Comparison of ENCODE assay signal across 1 cellular context in the genomic region with DNA sequence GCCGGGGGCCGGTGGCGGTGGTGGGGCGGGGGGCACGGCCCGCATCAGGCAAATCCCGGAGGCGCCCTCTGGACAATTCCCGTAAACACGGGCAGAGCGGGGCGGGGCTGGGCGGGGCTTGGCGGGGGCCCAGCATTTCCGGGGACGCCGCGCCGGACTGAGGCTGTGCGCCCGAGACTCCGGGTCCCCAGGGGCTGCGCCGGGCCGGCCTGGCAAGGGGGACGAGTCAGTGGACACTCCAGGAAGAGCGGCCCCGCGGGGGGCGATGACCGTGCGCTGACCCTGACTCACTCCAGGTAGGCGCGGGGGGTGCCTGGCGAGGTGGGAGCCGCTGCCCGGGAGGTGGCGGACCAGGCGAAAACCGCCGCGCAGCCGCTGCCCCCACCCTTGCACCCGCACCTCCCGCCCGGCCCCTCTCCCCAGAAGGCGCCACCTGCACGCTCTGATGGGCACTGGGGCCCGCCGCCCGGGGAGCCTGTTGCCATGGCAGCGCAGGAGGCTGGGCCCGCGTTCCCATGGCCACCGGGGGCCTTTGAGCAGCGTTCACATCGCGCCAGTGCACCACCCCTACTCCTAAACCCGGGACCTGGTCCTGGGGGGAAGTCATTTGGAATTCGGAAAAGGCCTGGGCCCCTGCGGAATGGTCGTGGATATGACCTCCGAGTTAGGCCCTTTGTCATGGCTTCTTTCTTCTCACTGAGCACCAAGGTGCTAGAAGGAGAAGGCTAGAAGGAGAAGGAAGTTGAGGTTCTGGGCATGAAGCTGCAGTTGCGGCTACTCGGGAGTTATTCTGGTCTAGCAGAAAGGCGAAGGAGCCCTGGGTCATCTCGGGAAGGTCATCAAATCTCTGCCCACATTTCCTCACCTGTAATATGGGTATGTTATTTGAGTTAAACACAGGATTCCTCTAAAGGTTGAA.
TF ChIP-seq lines count a peak whose summit lies in the region.

No MANE protein-coding gene starts in this region.

TF ChIP-seq in K562, 482 proteins besides CTCF, POLR2A, EP300 and RAD21 (continued from another document and continues in another):
- TF ChIP-seq NCOA2 (IDR thresholded peaks at IDR 0.05; ENCODE audit: partially characterized antibody in 2 of 2) = no peak
- TF ChIP-seq MCM2 (IDR thresholded peaks at IDR 0.05; ENCODE audit: low read depth) = no peak
- no peak for TF ChIP-seq MCM5 (IDR thresholded peaks at IDR 0.05; ENCODE audit: low read depth)
- TF ChIP-seq, protein P1, sequence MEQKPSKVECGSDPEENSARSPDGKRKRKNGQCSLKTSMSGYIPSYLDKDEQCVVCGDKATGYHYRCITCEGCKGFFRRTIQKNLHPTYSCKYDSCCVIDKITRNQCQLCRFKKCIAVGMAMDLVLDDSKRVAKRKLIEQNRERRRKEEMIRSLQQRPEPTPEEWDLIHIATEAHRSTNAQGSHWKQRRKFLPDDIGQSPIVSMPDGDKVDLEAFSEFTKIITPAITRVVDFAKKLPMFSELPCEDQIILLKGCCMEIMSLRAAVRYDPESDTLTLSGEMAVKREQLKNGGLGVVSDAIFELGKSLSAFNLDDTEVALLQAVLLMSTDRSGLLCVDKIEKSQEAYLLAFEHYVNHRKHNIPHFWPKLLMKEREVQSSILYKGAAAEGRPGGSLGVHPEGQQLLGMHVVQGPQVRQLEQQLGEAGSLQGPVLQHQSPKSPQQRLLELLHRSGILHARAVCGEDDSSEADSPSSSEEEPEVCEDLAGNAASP (IDR thresholded peaks at IDR 0.05) = no peak
- TF ChIP-seq EZH2 (IDR thresholded peaks at IDR 0.05; ENCODE audit: borderline replicate concordance, low read depth, low read length) = no peak
- no peak for TF ChIP-seq CBX5 (IDR thresholded peaks at IDR 0.05; ENCODE audit: borderline replicate concordance, low read depth)
- TF ChIP-seq SMAD1 (IDR thresholded peaks at IDR 0.05; ENCODE audit: low read depth, low read length, partially characterized antibody) = peak; percentile 3
- no peak for TF ChIP-seq LARP7 (IDR thresholded peaks at IDR 0.05)
- peak in 1 of 2 experiments; percentile 50; a peak in 1 of 4 replicates for TF ChIP-seq SRF (CRISPR knock-in tag; IDR thresholded peaks at IDR 0.05)
- TF ChIP-seq SMAD2 (IDR thresholded peaks at IDR 0.05; ENCODE audit: low read depth, low read length) = no peak
- TF ChIP-seq RBM25 (IDR thresholded peaks at IDR 0.05; ENCODE audit: low read depth, low read length, severe bottlenecking) = no peak
- no peak for TF ChIP-seq TCF3 (CRISPR knock-in tag; IDR thresholded peaks at IDR 0.05)
- TF ChIP-seq ZNF445 (CRISPR knock-in tag; IDR thresholded peaks at IDR 0.05; ENCODE audit: low read depth) = no peak
- TF ChIP-seq POLR2H (tag; IDR thresholded peaks at IDR 0.05; ENCODE audit: low read depth) = no peak
- TF ChIP-seq RB1 (IDR thresholded peaks at IDR 0.05; ENCODE audit: low read depth) = peak; percentile 30
- TF ChIP-seq, protein P2, sequence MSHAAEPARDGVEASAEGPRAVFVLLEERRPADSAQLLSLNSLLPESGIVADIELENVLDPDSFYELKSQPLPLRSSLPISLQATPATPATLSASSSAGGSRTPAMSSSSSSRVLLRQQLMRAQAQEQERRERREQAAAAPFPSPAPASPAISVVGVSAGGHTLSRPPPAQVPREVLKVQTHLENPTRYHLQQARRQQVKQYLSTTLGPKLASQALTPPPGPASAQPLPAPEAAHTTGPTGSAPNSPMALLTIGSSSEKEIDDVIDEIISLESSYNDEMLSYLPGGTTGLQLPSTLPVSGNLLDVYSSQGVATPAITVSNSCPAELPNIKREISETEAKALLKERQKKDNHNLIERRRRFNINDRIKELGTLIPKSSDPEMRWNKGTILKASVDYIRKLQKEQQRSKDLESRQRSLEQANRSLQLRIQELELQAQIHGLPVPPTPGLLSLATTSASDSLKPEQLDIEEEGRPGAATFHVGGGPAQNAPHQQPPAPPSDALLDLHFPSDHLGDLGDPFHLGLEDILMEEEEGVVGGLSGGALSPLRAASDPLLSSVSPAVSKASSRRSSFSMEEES (CRISPR knock-in tag; IDR thresholded peaks at IDR 0.05) = no peak
- TF ChIP-seq ZNF143 (CRISPR knock-in tag; IDR thresholded peaks at IDR 0.05) = no peak
- no peak for TF ChIP-seq ARNT (IDR thresholded peaks at IDR 0.05)
- peak; percentile 7 for TF ChIP-seq HMGN3 (IDR thresholded peaks at IDR 0.05; ENCODE audit: borderline replicate concordance, extremely low read depth, insufficient read length, low read depth, low read length)
- TF ChIP-seq NFIX (CRISPR knock-in tag; IDR thresholded peaks at IDR 0.05; ENCODE audit: low read depth) = no peak
- no peak for TF ChIP-seq ZFP36 (IDR thresholded peaks at IDR 0.05; ENCODE audit: low read depth, low read length, partially characterized antibody)
- no peak for TF ChIP-seq ZNF184 (CRISPR knock-in tag; IDR thresholded peaks at IDR 0.05)
- TF ChIP-seq, protein P3, sequence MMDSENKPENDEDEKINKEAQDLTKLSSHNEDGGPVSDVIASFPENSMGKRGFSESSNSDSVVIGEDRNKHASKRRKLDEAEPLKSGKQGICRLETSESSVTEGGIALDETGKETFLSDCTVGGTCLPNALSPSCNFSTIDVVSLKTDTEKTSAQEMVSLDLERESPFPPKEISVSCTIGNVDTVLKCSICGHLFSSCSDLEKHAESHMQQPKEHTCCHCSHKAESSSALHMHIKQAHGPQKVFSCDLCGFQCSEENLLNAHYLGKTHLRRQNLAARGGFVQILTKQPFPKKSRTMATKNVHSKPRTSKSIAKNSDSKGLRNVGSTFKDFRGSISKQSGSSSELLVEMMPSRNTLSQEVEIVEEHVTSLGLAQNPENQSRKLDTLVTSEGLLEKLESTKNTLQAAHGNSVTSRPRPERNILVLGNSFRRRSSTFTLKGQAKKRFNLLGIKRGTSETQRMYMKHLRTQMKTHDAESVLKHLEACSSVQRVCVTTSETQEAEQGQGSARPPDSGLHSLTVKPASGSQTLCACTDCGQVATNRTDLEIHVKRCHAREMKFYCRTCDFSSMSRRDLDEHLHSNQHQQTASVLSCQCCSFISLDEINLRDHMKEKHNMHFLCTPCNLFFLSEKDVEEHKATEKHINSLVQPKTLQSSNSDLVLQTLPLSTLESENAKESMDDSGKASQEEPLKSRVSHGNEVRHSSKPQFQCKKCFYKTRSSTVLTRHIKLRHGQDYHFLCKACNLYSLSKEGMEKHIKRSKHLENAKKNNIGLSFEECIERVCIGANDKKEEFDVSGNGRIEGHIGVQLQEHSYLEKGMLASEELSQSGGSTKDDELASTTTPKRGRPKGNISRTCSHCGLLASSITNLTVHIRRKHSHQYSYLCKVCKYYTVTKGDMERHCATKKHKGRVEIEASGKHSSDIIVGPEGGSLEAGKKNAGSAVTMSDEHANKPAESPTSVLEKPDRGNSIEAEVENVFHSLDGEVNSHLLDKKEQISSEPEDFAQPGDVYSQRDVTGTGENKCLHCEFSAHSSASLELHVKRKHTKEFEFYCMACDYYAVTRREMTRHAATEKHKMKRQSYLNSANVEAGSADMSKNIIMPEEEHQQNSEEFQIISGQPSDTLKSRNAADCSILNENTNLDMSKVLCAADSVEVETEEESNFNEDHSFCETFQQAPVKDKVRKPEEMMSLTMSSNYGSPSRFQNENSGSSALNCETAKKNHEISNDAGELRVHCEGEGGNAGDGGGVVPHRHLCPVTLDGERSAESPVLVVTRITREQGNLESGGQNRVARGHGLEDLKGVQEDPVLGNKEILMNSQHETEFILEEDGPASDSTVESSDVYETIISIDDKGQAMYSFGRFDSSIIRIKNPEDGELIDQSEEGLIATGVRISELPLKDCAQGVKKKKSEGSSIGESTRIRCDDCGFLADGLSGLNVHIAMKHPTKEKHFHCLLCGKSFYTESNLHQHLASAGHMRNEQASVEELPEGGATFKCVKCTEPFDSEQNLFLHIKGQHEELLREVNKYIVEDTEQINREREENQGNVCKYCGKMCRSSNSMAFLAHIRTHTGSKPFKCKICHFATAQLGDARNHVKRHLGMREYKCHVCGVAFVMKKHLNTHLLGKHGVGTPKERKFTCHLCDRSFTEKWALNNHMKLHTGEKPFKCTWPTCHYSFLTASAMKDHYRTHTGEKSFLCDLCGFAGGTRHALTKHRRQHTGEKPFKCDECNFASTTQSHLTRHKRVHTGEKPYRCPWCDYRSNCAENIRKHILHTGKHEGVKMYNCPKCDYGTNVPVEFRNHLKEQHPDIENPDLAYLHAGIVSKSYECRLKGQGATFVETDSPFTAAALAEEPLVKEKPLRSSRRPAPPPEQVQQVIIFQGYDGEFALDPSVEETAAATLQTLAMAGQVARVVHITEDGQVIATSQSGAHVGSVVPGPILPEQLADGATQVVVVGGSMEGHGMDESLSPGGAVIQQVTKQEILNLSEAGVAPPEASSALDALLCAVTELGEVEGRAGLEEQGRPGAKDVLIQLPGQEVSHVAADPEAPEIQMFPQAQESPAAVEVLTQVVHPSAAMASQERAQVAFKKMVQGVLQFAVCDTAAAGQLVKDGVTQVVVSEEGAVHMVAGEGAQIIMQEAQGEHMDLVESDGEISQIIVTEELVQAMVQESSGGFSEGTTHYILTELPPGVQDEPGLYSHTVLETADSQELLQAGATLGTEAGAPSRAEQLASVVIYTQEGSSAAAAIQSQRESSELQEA (IDR thresholded peaks at IDR 0.05; ENCODE audit: low read depth) = no peak
- no peak for TF ChIP-seq KAT8 (IDR thresholded peaks at IDR 0.05; ENCODE audit: low read depth)
- peak; percentile 77 for TF ChIP-seq GABPA (tag; conservative IDR thresholded peaks at IDR 0.05; ENCODE audit: low read depth)
- TF ChIP-seq, protein P4, sequence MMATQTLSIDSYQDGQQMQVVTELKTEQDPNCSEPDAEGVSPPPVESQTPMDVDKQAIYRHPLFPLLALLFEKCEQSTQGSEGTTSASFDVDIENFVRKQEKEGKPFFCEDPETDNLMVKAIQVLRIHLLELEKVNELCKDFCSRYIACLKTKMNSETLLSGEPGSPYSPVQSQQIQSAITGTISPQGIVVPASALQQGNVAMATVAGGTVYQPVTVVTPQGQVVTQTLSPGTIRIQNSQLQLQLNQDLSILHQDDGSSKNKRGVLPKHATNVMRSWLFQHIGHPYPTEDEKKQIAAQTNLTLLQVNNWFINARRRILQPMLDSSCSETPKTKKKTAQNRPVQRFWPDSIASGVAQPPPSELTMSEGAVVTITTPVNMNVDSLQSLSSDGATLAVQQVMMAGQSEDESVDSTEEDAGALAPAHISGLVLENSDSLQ (IDR thresholded peaks at IDR 0.05) = 0 out of 2 replicates have a peak, but pooled peaks have one; percentile 10
- TF ChIP-seq RBM34 (IDR thresholded peaks at IDR 0.05; ENCODE audit: borderline replicate concordance, insufficient read depth, low read length) = no peak
- TF ChIP-seq PHF8 (IDR thresholded peaks at IDR 0.05; ENCODE audit: borderline replicate concordance, low read length) = peak; percentile 60; the same call in 1 of the 2 replicates
- TF ChIP-seq POLR2AphosphoS5 (IDR thresholded peaks at IDR 0.05; ENCODE audit: control insufficient read depth, insufficient read depth, low read depth, low read length) = no peak; the same call in 1 of the 2 replicates
- no peak for TF ChIP-seq ZZZ3 (IDR thresholded peaks at IDR 0.05)
- TF ChIP-seq, protein P5, sequence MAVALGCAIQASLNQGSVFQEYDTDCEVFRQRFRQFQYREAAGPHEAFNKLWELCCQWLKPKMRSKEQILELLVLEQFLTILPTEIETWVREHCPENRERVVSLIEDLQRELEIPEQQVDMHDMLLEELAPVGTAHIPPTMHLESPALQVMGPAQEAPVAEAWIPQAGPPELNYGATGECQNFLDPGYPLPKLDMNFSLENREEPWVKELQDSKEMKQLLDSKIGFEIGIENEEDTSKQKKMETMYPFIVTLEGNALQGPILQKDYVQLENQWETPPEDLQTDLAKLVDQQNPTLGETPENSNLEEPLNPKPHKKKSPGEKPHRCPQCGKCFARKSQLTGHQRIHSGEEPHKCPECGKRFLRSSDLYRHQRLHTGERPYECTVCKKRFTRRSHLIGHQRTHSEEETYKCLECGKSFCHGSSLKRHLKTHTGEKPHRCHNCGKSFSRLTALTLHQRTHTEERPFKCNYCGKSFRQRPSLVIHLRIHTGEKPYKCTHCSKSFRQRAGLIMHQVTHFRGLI (CRISPR knock-in tag; IDR thresholded peaks at IDR 0.05) = no peak
- peak; percentile 91 for TF ChIP-seq MYNN (IDR thresholded peaks at IDR 0.05)
- TF ChIP-seq MYNN (CRISPR knock-in tag; IDR thresholded peaks at IDR 0.05) = peak; percentile 75
- no peak for TF ChIP-seq BRD9 (IDR thresholded peaks at IDR 0.05; ENCODE audit: low read depth, partially characterized antibody)
- TF ChIP-seq RNF2 (IDR thresholded peaks at IDR 0.05) = no peak
- no peak for TF ChIP-seq NR3C1 (CRISPR knock-in tag; IDR thresholded peaks at IDR 0.05)
- TF ChIP-seq ZNF224 (CRISPR knock-in tag; IDR thresholded peaks at IDR 0.05) = no peak
- TF ChIP-seq JUNB (CRISPR knock-in tag; conservative IDR thresholded peaks at IDR 0.05) = no peak
- peak; percentile 23 for TF ChIP-seq POLR2B (IDR thresholded peaks at IDR 0.05; ENCODE audit: low read depth, partially characterized antibody)
- no peak for TF ChIP-seq DNMT1 (IDR thresholded peaks at IDR 0.05)
- no peak; the same call in 1 of the 2 replicates for TF ChIP-seq FOXP1 (CRISPR knock-in tag; IDR thresholded peaks at IDR 0.05)
- no peak for TF ChIP-seq POU5F1 (IDR thresholded peaks at IDR 0.05; ENCODE audit: borderline replicate concordance, low read depth, low read length, partially characterized antibody)
- TF ChIP-seq HDAC2 (IDR thresholded peaks at IDR 0.05) = 0 out of 2 replicates have a peak, but pooled peaks have one; percentile 31
- no peak for TF ChIP-seq STAT5B (CRISPR knock-in tag; IDR thresholded peaks at IDR 0.05)
- no peak for TF ChIP-seq KLF13 (tag; IDR thresholded peaks at IDR 0.05; ENCODE audit: borderline replicate concordance, low read depth)
- TF ChIP-seq, protein P6, sequence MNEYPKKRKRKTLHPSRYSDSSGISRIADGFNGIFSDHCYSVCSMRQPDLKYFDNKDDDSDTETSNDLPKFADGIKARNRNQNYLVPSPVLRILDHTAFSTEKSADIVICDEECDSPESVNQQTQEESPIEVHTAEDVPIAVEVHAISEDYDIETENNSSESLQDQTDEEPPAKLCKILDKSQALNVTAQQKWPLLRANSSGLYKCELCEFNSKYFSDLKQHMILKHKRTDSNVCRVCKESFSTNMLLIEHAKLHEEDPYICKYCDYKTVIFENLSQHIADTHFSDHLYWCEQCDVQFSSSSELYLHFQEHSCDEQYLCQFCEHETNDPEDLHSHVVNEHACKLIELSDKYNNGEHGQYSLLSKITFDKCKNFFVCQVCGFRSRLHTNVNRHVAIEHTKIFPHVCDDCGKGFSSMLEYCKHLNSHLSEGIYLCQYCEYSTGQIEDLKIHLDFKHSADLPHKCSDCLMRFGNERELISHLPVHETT (CRISPR knock-in tag; conservative IDR thresholded peaks at IDR 0.05 in 1 of 2, IDR thresholded peaks at IDR 0.05 in 1 of 2) = peak in 1 of 2 experiments; percentile 80; a peak in 2 of 4 replicates
- peak; percentile 12 to 74; a peak in 1 of 4 replicates for TF ChIP-seq SIN3A (IDR thresholded peaks at IDR 0.05; ENCODE audit: borderline replicate concordance in 2 of 2, control insufficient read depth in 1 of 2, low read depth in 2 of 2, low read length in 2 of 2)
- TF ChIP-seq TAF1 (IDR thresholded peaks at IDR 0.05; ENCODE audit: control insufficient read depth, extremely low read depth, insufficient read depth, low read length, severe bottlenecking) = peak; percentile 26
